In genomic region chr2:121326628-121327027, GRCh38 we compare ENCODE assay signal across 19 cellular contexts. TPM values are rescaled to one million over a fixed set of nuclear protein-coding genes. Genes with fewer than 3 reads are reported as not detected.
DNase-seq lines count a peak whose midpoint lies in the region; ATAC-seq and TF ChIP-seq lines count a peak whose summit lies in the region.
"Had no signal": no experiment of that assay in that cellular context is flagged by ENCODE, and none has a peak within 500 bp of the region (broad histone marks: within the 10 kb centered on the region; RNA-seq: fewer than 3 reads in every experiment).

No MANE protein-coding gene starts in this region.

- DNase-seq in activated CD8-positive, alpha-beta memory T cell treated with anti-CD3 and anti-CD28 coated beads, Interleukin-2, amount 50 U/mL, for 48 hours: peak; percentile 18
- no peak for DNase-seq in activated CD8-positive, alpha-beta memory T cell treated with anti-CD3 and anti-CD28 coated beads, Interleukin-2, amount 50 U/mL, for 4 hours
- DNase-seq in right atrium auricular region (ENCODE audit: low spot score) (peak; percentile 23), Right ventricle myocardium inferior (ENCODE audit: missing footprints) (no peak), mesenteric fat pad (ENCODE audit: low spot score) (peak; percentile 22), NCI-H510A (lab: John Stamatoyannopoulos, UW) (no peak), A673 (ENCODE audit: low spot score) (no peak)
- DNase-seq: 8988T; C1 segment of cervical spinal cord; Calu3; CD4-positive, alpha-beta memory T cell; COR-L47; DMS53; DMS79 treated with DMSO at 0.1 percent for 48 hours; GF-D8; GOT3; HFFc6 had no signal

- no peak for TF ChIP-seq CTCF in right atrium auricular region (IDR thresholded peaks at IDR 0.05)
- no peak for TF ChIP-seq CTCF in A673 (conservative IDR thresholded peaks at IDR 0.05; ENCODE audit: low read depth, low read length)

- H3K27ac ChIP-seq in right atrium auricular region (no peak overlapping the region), A673 (ENCODE audit: low read depth, low read length, poor library complexity, severe bottlenecking) (no peak overlapping the region)
- H3K27ac ChIP-seq: A549 had no signal

- no TSS peak for BruUV-seq in A673 (replicated peaks; lab: Mats Ljungman, UMichigan)

- H3K4me3 ChIP-seq in right atrium auricular region: no peak overlapping the region
- H3K4me3 ChIP-seq in A673 (ENCODE audit: low read depth, low read length, poor library complexity, severe bottlenecking): no peak overlapping the region
- H3K4me3 ChIP-seq: A549, HAP-1 had no signal

- intact Hi-C loops in Right ventricle myocardium inferior (cut with DNase I): no loop called here
- intact Hi-C loops in A673 (cut with micrococcal nuclease; ENCODE audit: unreplicated experiment): no loop called here

- POLR2A ChIA-PET in A673 (lab: Charles Lee; ENCODE audit: low non-redundant PET): no interaction called here

- CTCF ChIA-PET in A673 (lab: Charles Lee): no interaction called here

- H3K9me3 ChIP-seq in right atrium auricular region: no peaks in the 10 kb centered on the region
- no peaks in the 10 kb centered on the region for H3K9me3 ChIP-seq in A673 (ENCODE audit: low read depth, low read length, poor library complexity, severe bottlenecking)
- H3K9me3 ChIP-seq: A549, HAP-1 had no signal

- no peak for ATAC-seq in Right ventricle myocardium inferior
- ATAC-seq: A549 had no signal

- H3K4me1 ChIP-seq in right atrium auricular region: no peaks in the 10 kb centered on the region
- no peaks in the 10 kb centered on the region for H3K4me1 ChIP-seq in A673 (ENCODE audit: insufficient read depth, low read length, poor library complexity, severe bottlenecking)
- H3K4me1 ChIP-seq: A549, HAP-1 had no signal

- H3K36me3 ChIP-seq in right atrium auricular region: no peaks in the 10 kb centered on the region
- H3K36me3 ChIP-seq in A673 (ENCODE audit: insufficient read depth, low read length, poor library complexity, severe bottlenecking): no peaks in the 10 kb centered on the region
- H3K36me3 ChIP-seq: HAP-1 had no signal

- no peaks in the 10 kb centered on the region for H3K27me3 ChIP-seq in right atrium auricular region
- H3K27me3 ChIP-seq in A673 (replicated peaks; ENCODE audit: insufficient read depth, low read depth, low read length, poor library complexity): no peaks in the 10 kb centered on the region

RNA-seq across cellular contexts. Expression of gene TFCP2L1, which starts 41.6 kb away (rescaled TPM):
- total RNA-seq in right atrium auricular region: under 1 TPM; 0.28 to 0.44 TPM
- total RNA-seq in Right ventricle myocardium inferior: 0.30 TPM
- 3.1 TPM for total RNA-seq in mesenteric fat pad
- 0.04 TPM in 1 of 2 replicates, not detected in the other for total RNA-seq in A673 (2021)

Comparison
In these comparisons a context has a peak if more than half of its experiments do, and no peak if none do; other contexts are left out.
1. DNase-seq: peak in activated CD8-positive, alpha-beta memory T cell treated with anti-CD3 and anti-CD28 coated beads, Interleukin-2, amount 50 U/mL, for 48 hours (single experiment), right atrium auricular region (single experiment) and mesenteric fat pad (single experiment); none in activated CD8-positive, alpha-beta memory T cell treated with anti-CD3 and anti-CD28 coated beads, Interleukin-2, amount 50 U/mL, for 4 hours (single experiment), Right ventricle myocardium inferior (single experiment), NCI-H510A (single experiment) and A673 (single experiment).